23 cellular contexts compared by ENCODE assay signal in genomic region chr4:118124977-118125376, GRCh38.
"Had no signal": no experiment of that assay in that cellular context is flagged by ENCODE, and none has a peak within 500 bp of the region (broad histone marks: within the 10 kb centered on the region; RNA-seq: fewer than 3 reads in every experiment).

No MANE protein-coding gene starts in this region.

- H3K27ac ChIP-seq: esophagus muscularis mucosa, heart right ventricle, lower lobe of right lung, prostate gland, testis, vagina, VCaP had no signal

- H3K27me3 ChIP-seq: esophagus muscularis mucosa, heart right ventricle, testis, vagina had no signal

- H3K9me3 ChIP-seq: lower lobe of right lung, prostate gland, testis, vagina had no signal

- H3K4me1 ChIP-seq: esophagus muscularis mucosa, heart right ventricle, lower lobe of right lung, prostate gland, testis, vagina had no signal

- ATAC-seq: activated CD4-positive, CD25-positive, alpha-beta regulatory T cell treated with anti-CD3 and anti-CD28 coated beads, Interleukin-2, amount 50 U/mL, for 24 hours; activated CD8-positive, alpha-beta memory T cell treated with anti-CD3 and anti-CD28 coated beads, Interleukin-2, amount 10 ng/mL, durations not matched to agents 7 days and 5 days; activated CD8-positive, alpha-beta T cell treated with anti-CD3 and anti-CD28 coated beads for 36 hours; activated naive CD8-positive, alpha-beta T cell treated with anti-CD3 and anti-CD28 coated beads, Interleukin-2, amount 50 U/mL, for 24 hours; effector memory CD8-positive, alpha-beta T cell; heart right ventricle; lower lobe of right lung; natural killer cell; stimulated activated naive B cell treated with anti-CD40 and anti-IgM and Interleukin-4, amounts not matched to agents 10 μg/mL and 1 μg/mL and 100 μg/mL, for 72 hours had no signal

- H3K4me3 ChIP-seq: esophagus muscularis mucosa, heart right ventricle, lower lobe of right lung, prostate gland, testis, vagina had no signal

- H3K36me3 ChIP-seq: esophagus muscularis mucosa, heart right ventricle, lower lobe of right lung, prostate gland, vagina had no signal

- DNase-seq: activated CD4-positive, alpha-beta T cell treated with anti-CD3 and anti-CD28 coated beads, Interleukin-2, amount 10 ng/mL, durations not matched to agents 7 days and 5 days; activated CD8-positive, alpha-beta memory T cell treated with anti-CD3 and anti-CD28 coated beads, Interleukin-2, amount 10 ng/mL, durations not matched to agents 7 days and 5 days; activated CD8-positive, alpha-beta T cell treated with anti-CD3 and anti-CD28 coated beads for 36 hours; activated effector memory CD4-positive, alpha-beta T cell treated with anti-CD3 and anti-CD28 coated beads, Interleukin-2, amount 50 U/mL, for 16 hours; activated naive CD4-positive, alpha-beta T cell treated with anti-CD3 and anti-CD28 coated beads, Interleukin-2, amount 10 ng/mL, durations not matched to agents 7 days and 5 days; activated naive CD8-positive, alpha-beta T cell treated with anti-CD3 and anti-CD28 coated beads, Interleukin-2, amount 50 U/mL, for 24 hours; activated T-cell treated with anti-CD3 and anti-CD28 coated beads for 4 hours; aorta; central memory CD4-positive, alpha-beta T cell; effector memory CD8-positive, alpha-beta T cell; heart right ventricle; lower lobe of right lung; natural killer cell; stimulated activated CD4-positive, alpha-beta T cell treated with anti-CD3 and anti-CD28 coated beads, Interleukin-2, amount 100 ng/mL, for 48 hours; stimulated activated CD8-positive, alpha-beta memory T cell treated with anti-CD3 and anti-CD28 coated beads, Interleukin-4, amount 100 ng/mL, for 48 hours; stimulated activated naive B cell treated with anti-CD40 and anti-IgM and Interleukin-4, amounts not matched to agents 10 μg/mL and 1 μg/mL and 100 μg/mL, for 72 hours; testis; trophoblast cell had no signal
